ENCODE assay signal across 18 cellular contexts in the genomic region with DNA sequence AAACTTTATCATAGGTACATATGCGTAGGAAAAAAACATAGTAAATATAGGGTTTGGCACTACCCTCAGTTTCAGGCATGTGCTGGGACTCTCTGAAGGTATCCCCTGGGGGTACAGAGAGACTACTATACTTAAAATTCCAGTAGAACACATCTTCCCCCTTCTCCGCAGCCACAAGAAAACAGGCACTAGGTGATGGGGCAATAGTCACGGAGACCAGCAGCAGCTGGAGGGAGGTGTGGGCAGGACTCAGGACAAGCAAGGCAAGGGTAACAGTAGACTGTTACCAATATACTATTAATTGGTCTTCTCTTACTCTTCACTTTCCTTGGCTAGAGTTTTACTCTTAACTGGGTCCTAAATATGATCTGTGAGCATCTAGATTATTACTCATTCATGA.
"Had no signal": no experiment of that assay in that cellular context is flagged by ENCODE, and none has a peak within 500 bp of the region (broad histone marks: within the 10 kb centered on the region; RNA-seq: fewer than 3 reads in every experiment).

No MANE protein-coding gene starts in this region.

- H3K9me3 Mint-ChIP-seq: activated T-helper 1 cell treated with anti-CD3 and anti-CD28 coated beads, Interleukin-12 subunit alpha, Interleukin-12 subunit beta, Interleukin-2, Interleukin-4 antibody, amounts not matched to agents 30 ng/mL and 10 ng/mL and 1 ng/mL, durations not matched to agents 14 hours and 24 hours and 36 hours; nephron; stimulated activated naive CD8-positive, alpha-beta T cell treated with anti-CD3 and anti-CD28 coated beads, Interleukin-15, amount 100 ng/mL, for 72 hours had no signal

- H3K4me3 ChIP-seq: coronary artery, prostate gland, thoracic aorta, uterus had no signal

- H3K27me3 ChIP-seq: uterus had no signal

- DNase-seq: activated CD4-positive, alpha-beta T cell treated with anti-CD3 and anti-CD28 coated beads for 4 hours; activated naive CD4-positive, alpha-beta T cell; central memory CD4-positive, alpha-beta T cell; effector CD8-positive, alpha-beta T cell; foreskin melanocyte; head of caudate nucleus; mesenchymal stem cell; stimulated activated CD4-positive, alpha-beta T cell treated with anti-CD3 and anti-CD28 coated beads, Interleukin-12 subunit alpha, Interleukin-12 subunit beta, amount 100 ng/mL, for 4 hours; stimulated activated naive CD8-positive, alpha-beta T cell treated with anti-CD3 and anti-CD28 coated beads, Interleukin-15, amount 100 ng/mL, for 72 hours; uterus; WERI-Rb-1 had no signal

- H3K4me1 Mint-ChIP-seq: nephron had no signal

- ATAC-seq: left lobe of liver; sciatic nerve; stimulated activated naive CD8-positive, alpha-beta T cell treated with anti-CD3 and anti-CD28 coated beads, Interleukin-15, amount 100 ng/mL, for 72 hours had no signal

- H3K4me1 ChIP-seq: prostate gland, uterus had no signal

- H3K27ac Mint-ChIP-seq: activated T-helper 1 cell treated with anti-CD3 and anti-CD28 coated beads, Interleukin-12 subunit alpha, Interleukin-12 subunit beta, Interleukin-2, Interleukin-4 antibody, amounts not matched to agents 30 ng/mL and 10 ng/mL and 1 ng/mL, durations not matched to agents 14 hours and 24 hours and 36 hours; nephron; stimulated activated naive CD8-positive, alpha-beta T cell treated with anti-CD3 and anti-CD28 coated beads, Interleukin-15, amount 100 ng/mL, for 72 hours had no signal

- H3K36me3 ChIP-seq: prostate gland, thoracic aorta, uterus had no signal

- H3K27ac ChIP-seq: coronary artery, prostate gland, thoracic aorta, uterus, WERI-Rb-1 had no signal

- H3K9me3 ChIP-seq: prostate gland, thoracic aorta, uterus had no signal

- H3K4me3 Mint-ChIP-seq: activated T-helper 1 cell treated with anti-CD3 and anti-CD28 coated beads, Interleukin-12 subunit alpha, Interleukin-12 subunit beta, Interleukin-2, Interleukin-4 antibody, amounts not matched to agents 30 ng/mL and 10 ng/mL and 1 ng/mL, durations not matched to agents 14 hours and 24 hours and 36 hours; stimulated activated naive CD8-positive, alpha-beta T cell treated with anti-CD3 and anti-CD28 coated beads, Interleukin-15, amount 100 ng/mL, for 72 hours had no signal
